In genomic region chr17:79790805-79791353, GRCh38 we compare ENCODE assay signal across 18 cellular contexts. TPM values are rescaled to one million over a fixed set of nuclear protein-coding genes. Genes with fewer than 3 reads are reported as not detected.
DNase-seq lines count a peak whose midpoint lies in the region; ATAC-seq and TF ChIP-seq lines count a peak whose summit lies in the region.
"Had no signal": no experiment of that assay in that cellular context is flagged by ENCODE, and none has a peak within 500 bp of the region (broad histone marks: within the 10 kb centered on the region; RNA-seq: fewer than 3 reads in every experiment).

No MANE protein-coding gene starts in this region.

- BruUV-seq in A673 (replicated peaks; lab: Mats Ljungman, UMichigan), result no TSS peak

- peaks cover 22% of the 10 kb centered on the region for H3K27me3 ChIP-seq in A673 (replicated peaks; ENCODE audit: insufficient read depth, low read depth, low read length, poor library complexity)
- H3K27me3 ChIP-seq in Karpas-422 (ENCODE audit: low read length), result no peaks in the 10 kb centered on the region

- no peaks in the 10 kb centered on the region for H3K9me2 ChIP-seq in Karpas-422 (replicated peaks; ENCODE audit: insufficient read depth, low read length)

- H3K79me2 ChIP-seq in Karpas-422 (ENCODE audit: low read length), result peaks cover 10% of the 10 kb centered on the region

- H3K4me3 ChIP-seq in A673 (ENCODE audit: low read depth, low read length, poor library complexity, severe bottlenecking) (peak overlapping the region; percentile 24), mucosa of descending colon (no peak overlapping the region), Karpas-422 (ENCODE audit: low read length) (no peak overlapping the region)
- H3K4me3 ChIP-seq: cardiac muscle cell, left lung, PC-9 had no signal

- H3K36me3 ChIP-seq in A673 (ENCODE audit: insufficient read depth, low read length, poor library complexity, severe bottlenecking) (peaks cover 14% of the 10 kb centered on the region), mucosa of descending colon (ENCODE audit: low read depth) (no peaks in the 10 kb centered on the region), Karpas-422 (ENCODE audit: insufficient read depth, low read length) (peaks cover 12% of the 10 kb centered on the region; the same call in 1 of the 2 replicates)
- H3K36me3 ChIP-seq: adrenal gland, cardiac muscle cell had no signal

- no peaks in the 10 kb centered on the region for H3K9me3 Mint-ChIP-seq in activated T-cell treated with anti-CD3 and anti-CD28 coated beads, Interleukin-2, amount 50 U/mL, for 24 hours
- H3K9me3 Mint-ChIP-seq: activated CD4-positive, alpha-beta T cell treated with anti-CD3 and anti-CD28 coated beads, Interleukin-2, amount 10 ng/mL, durations not matched to agents 7 days and 5 days had no signal

- no peak overlapping the region for H3K4me2 ChIP-seq in Karpas-422 (ENCODE audit: low read depth, low read length, poor library complexity, severe bottlenecking)

- peaks cover 10% of the 10 kb centered on the region for H3K4me1 Mint-ChIP-seq in activated T-cell treated with anti-CD3 and anti-CD28 coated beads, Interleukin-2, amount 50 U/mL, for 24 hours (ENCODE audit: low read depth)

- CTCF ChIA-PET in A673 (lab: Charles Lee), result interaction anchor here (0.6 kb wide), 1 partner anchor 180 kb away, joined by 3 read pairs; no protein-coding TSS in a partner anchor

- H3K36me3 Mint-ChIP-seq in activated T-cell treated with anti-CD3 and anti-CD28 coated beads, Interleukin-2, amount 50 U/mL, for 24 hours (ENCODE audit: low read depth), result peaks cover 2% of the 10 kb centered on the region

- no peak overlapping the region for H3K27ac Mint-ChIP-seq in activated T-cell treated with anti-CD3 and anti-CD28 coated beads, Interleukin-2, amount 50 U/mL, for 24 hours
- H3K27ac Mint-ChIP-seq: progenitor cell of endocrine pancreas had no signal

- no peak overlapping the region for H3K4me3 Mint-ChIP-seq in activated T-cell treated with anti-CD3 and anti-CD28 coated beads, Interleukin-2, amount 50 U/mL, for 24 hours
- H3K4me3 Mint-ChIP-seq: activated CD4-positive, alpha-beta T cell treated with anti-CD3 and anti-CD28 coated beads, Interleukin-2, amount 10 ng/mL, durations not matched to agents 7 days and 5 days had no signal

- intact Hi-C loops in A673 (cut with micrococcal nuclease; ENCODE audit: unreplicated experiment), result loop anchor here (5.0 kb wide), 3 partner anchors 46 to 201 kb away; partner anchors contain the start of gene CBX4
- intact Hi-C loops in mucosa of descending colon (cut with DNase I, micrococcal nuclease), result loop anchor here in 1 of 2 donors (5.0 kb wide), 1 partner anchor 201 kb away; no protein-coding TSS in a partner anchor

- no peak overlapping the region for H3K9ac ChIP-seq in Karpas-422 (ENCODE audit: low read length)

- no peak for ATAC-seq in mucosa of descending colon
- no peak for ATAC-seq in GM21360 (IDR thresholded peaks at IDR 0.05; ENCODE audit: unreplicated experiment)

- H2AFZ ChIP-seq in Karpas-422 (ENCODE audit: low read length), result no peak overlapping the region
- H2AFZ ChIP-seq: PC-9 had no signal

- H3K27me3 Mint-ChIP-seq in activated T-cell treated with anti-CD3 and anti-CD28 coated beads, Interleukin-2, amount 50 U/mL, for 24 hours, result peaks cover 63% of the 10 kb centered on the region

- H3K9me3 ChIP-seq in A673 (ENCODE audit: low read depth, low read length, poor library complexity, severe bottlenecking), result no peaks in the 10 kb centered on the region
- no peaks in the 10 kb centered on the region for H3K9me3 ChIP-seq in mucosa of descending colon
- no peaks in the 10 kb centered on the region for H3K9me3 ChIP-seq in Karpas-422 (ENCODE audit: low read length)
- H3K9me3 ChIP-seq: adrenal gland, left lung had no signal

- peaks cover 11% of the 10 kb centered on the region for H4K20me1 ChIP-seq in Karpas-422 (ENCODE audit: insufficient read depth, low read depth, low read length)

- no peak overlapping the region for H3K27ac ChIP-seq in A673 (ENCODE audit: low read depth, low read length, poor library complexity, severe bottlenecking)
- H3K27ac ChIP-seq in C4-2B, result peak overlapping the region; percentile 78
- H3K27ac ChIP-seq in Karpas-422 (ENCODE audit: low read length), result no peak overlapping the region
- H3K27ac ChIP-seq: adrenal gland, cardiac muscle cell, dorsolateral prefrontal cortex, left lung, PC-9 had no signal

- no peak for TF ChIP-seq CTCF in A673 (conservative IDR thresholded peaks at IDR 0.05; ENCODE audit: low read depth, low read length)
- TF ChIP-seq CTCF in C4-2B (conservative IDR thresholded peaks at IDR 0.05), result no peak
- no peak for TF ChIP-seq CTCF in mucosa of descending colon (IDR thresholded peaks at IDR 0.05)

- peaks cover 52% of the 10 kb centered on the region for H3K4me1 ChIP-seq in A673 (ENCODE audit: insufficient read depth, low read length, poor library complexity, severe bottlenecking)
- H3K4me1 ChIP-seq in mucosa of descending colon (ENCODE audit: low read depth), result peaks cover 13% of the 10 kb centered on the region
- H3K4me1 ChIP-seq in Karpas-422 (ENCODE audit: low read length), result peaks cover 14% of the 10 kb centered on the region

- DNase-seq in A673 (ENCODE audit: low spot score) (no peak), mucosa of descending colon (peak in 2 of 3 donors; percentile 24 to 45), NCI-H1930 (lab: John Stamatoyannopoulos, UW) (no peak), Karpas-422 (no peak), NCI-H446 (lab: John Stamatoyannopoulos, UW) (no peak)
- peak; percentile 44 for DNase-seq in activated T-cell treated with anti-CD3 and anti-CD28 coated beads, Interleukin-2, amount 50 U/mL, for 24 hours
- DNase-seq: activated CD4-positive, alpha-beta T cell treated with anti-CD3 and anti-CD28 coated beads, Interleukin-2, amount 10 ng/mL, durations not matched to agents 7 days and 5 days; dorsolateral prefrontal cortex; erythroblast; NCI-H1417 treated with DMSO at 0.1 percent for 48 hours; NCI-H774; PC-9 had no signal

- POLR2A ChIA-PET in A673 (lab: Charles Lee; ENCODE audit: low non-redundant PET), result no interaction called here

RNA-seq across cellular contexts. Expression of gene CBX8, which starts 6.0 kb away (rescaled TPM):
- total RNA-seq in A673 (2021) (24.5 and 27.0 TPM in 2 replicates), mucosa of descending colon (1 to 10 TPM; 3.4 to 4.7 (median 4.0) TPM)
- 8.0 and 26.4 TPM in 2 replicates for total RNA-seq in Karpas-422 (2014; rRNA removed; shearing (Covaris generic); ENCODE audit: low replicate concordance)

RNA-seq across cellular contexts. Expression of gene CBX2, which starts 12.9 kb away (rescaled TPM):
- total RNA-seq in A673 (2021) (59.5 and 66.4 TPM in 2 replicates), mucosa of descending colon (1 to 10 TPM in 1 of 3 donors, under 1 TPM in 2; 0.14 to 1.5 (median 0.76) TPM)
- 4.8 and 8.4 TPM in 2 replicates for total RNA-seq in Karpas-422 (2014; rRNA removed; shearing (Covaris generic); ENCODE audit: low replicate concordance)

RNA-seq across cellular contexts. Expression of gene CBX4, which starts 48.4 kb away (rescaled TPM):
- total RNA-seq in A673 (2021) (42.6 and 45.5 TPM in 2 replicates), mucosa of descending colon (10 to 100 TPM; 10.2 to 14.2 (median 13.2) TPM)
- total RNA-seq in Karpas-422 (2014; rRNA removed; shearing (Covaris generic); ENCODE audit: low replicate concordance), result 33.3 and 86.5 TPM in 2 replicates

Comparison
In these comparisons a context has a peak if more than half of its experiments do, and no peak if none do; other contexts are left out.
1. DNase-seq: peak in activated T-cell treated with anti-CD3 and anti-CD28 coated beads, Interleukin-2, amount 50 U/mL, for 24 hours (single experiment) and mucosa of descending colon (2 of 3); none in A673 (single experiment), NCI-H1930 (0 of 2), Karpas-422 (single experiment) and NCI-H446 (0 of 2).